ENCODE assay signal across 22 cellular contexts in the genomic region with DNA sequence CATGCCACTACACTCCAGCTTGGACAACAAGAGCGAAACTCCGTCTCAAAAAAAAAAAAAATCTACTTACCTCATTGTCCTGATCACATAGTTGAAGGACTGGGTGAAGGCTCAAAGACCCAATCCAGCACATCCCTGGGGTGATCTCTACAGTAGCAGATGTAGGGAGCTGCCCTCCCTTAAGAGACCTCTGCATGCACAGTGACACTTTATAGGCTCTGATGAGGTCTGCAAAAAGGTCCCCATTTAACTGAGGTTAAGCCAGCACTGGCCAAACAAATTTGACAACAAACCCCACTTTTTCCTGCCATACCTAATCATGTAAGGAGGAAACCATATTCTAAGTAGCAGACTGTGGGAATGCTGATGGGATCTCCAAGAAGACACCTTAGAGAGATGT. TPM values are rescaled to one million over a fixed set of nuclear protein-coding genes. Genes with fewer than 3 reads are reported as not detected.
"Had no signal": no experiment of that assay in that cellular context is flagged by ENCODE, and none has a peak within 500 bp of the region (broad histone marks: within the 10 kb centered on the region; RNA-seq: fewer than 3 reads in every experiment).

No MANE protein-coding gene starts in this region.

- H3K4me3 ChIP-seq: breast epithelium had no signal

- H3K36me3 Mint-ChIP-seq: activated naive CD8-positive, alpha-beta T cell treated with anti-CD3 and anti-CD28 coated beads, Interleukin-2, amount 10 ng/mL, durations not matched to agents 7 days and 5 days had no signal

- H3K4me3 Mint-ChIP-seq: activated CD4-positive, alpha-beta memory T cell treated with anti-CD3 and anti-CD28 coated beads, Interleukin-2, amount 10 ng/mL, durations not matched to agents 7 days and 5 days; activated CD4-positive, alpha-beta T cell treated with anti-CD3 and anti-CD28 coated beads, Interleukin-2, amount 10 ng/mL, durations not matched to agents 7 days and 5 days; activated naive CD8-positive, alpha-beta T cell treated with anti-CD3 and anti-CD28 coated beads, Interleukin-2, amount 10 ng/mL, durations not matched to agents 7 days and 5 days; activated T-cell treated with anti-CD3 and anti-CD28 coated beads, Interleukin-2, amount 50 U/mL, for 72 hours; T-helper 1 cell treated with Interleukin-12 subunit alpha and Interleukin-12 subunit beta and Interleukin-4 antibody, amounts not matched to agents 30 μg/mL and 1 μg/mL, for 36 hours had no signal

- H3K27ac ChIP-seq: breast epithelium had no signal

- H3K4me1 Mint-ChIP-seq: activated CD4-positive, alpha-beta memory T cell treated with anti-CD3 and anti-CD28 coated beads, Interleukin-2, amount 10 ng/mL, durations not matched to agents 7 days and 5 days; activated CD4-positive, alpha-beta T cell treated with anti-CD3 and anti-CD28 coated beads, Interleukin-2, amount 10 ng/mL, durations not matched to agents 7 days and 5 days; activated naive CD8-positive, alpha-beta T cell treated with anti-CD3 and anti-CD28 coated beads, Interleukin-2, amount 10 ng/mL, durations not matched to agents 7 days and 5 days had no signal

- H3K36me3 ChIP-seq: breast epithelium had no signal

- DNase-seq: activated CD4-positive, alpha-beta memory T cell treated with anti-CD3 and anti-CD28 coated beads, Interleukin-2, amount 10 ng/mL, durations not matched to agents 7 days and 5 days; activated CD4-positive, alpha-beta T cell treated with anti-CD3 and anti-CD28 coated beads, Interleukin-2, amount 10 ng/mL, durations not matched to agents 7 days and 5 days; activated CD4-positive, CD25-positive, alpha-beta regulatory T cell; activated CD8-positive, alpha-beta memory T cell treated with anti-CD3 and anti-CD28 coated beads, Interleukin-2, amount 50 U/mL, for 4 hours; activated gamma-delta T cell treated with Interleukin-2 at 50 U/mL for 16 hours; activated naive CD4-positive, alpha-beta T cell treated with anti-CD3 and anti-CD28 coated beads, Interleukin-2, amount 50 U/mL, for 16 hours; activated naive CD8-positive, alpha-beta T cell treated with anti-CD3 and anti-CD28 coated beads, Interleukin-2, amount 10 ng/mL, durations not matched to agents 7 days and 5 days; activated T-cell treated with anti-CD3 and anti-CD28 coated beads, Interleukin-2, amount 50 U/mL, for 72 hours; aorta; central memory CD4-positive, alpha-beta T cell; MM.1S; NCI-H1105; NCI-H1436; NCI-H1694 treated with DMSO at 0.1 percent for 48 hours; NCI-H2029 treated with DMSO at 0.1 percent for 48 hours; NCI-H345; NK-92 treated with Interleukin-12 subunit alpha and Interleukin-12 subunit beta, amount 100 ng/mL, for 24 hours; PC-3 had no signal

- H3K27ac Mint-ChIP-seq: activated CD4-positive, alpha-beta memory T cell treated with anti-CD3 and anti-CD28 coated beads, Interleukin-2, amount 10 ng/mL, durations not matched to agents 7 days and 5 days; activated CD4-positive, alpha-beta T cell treated with anti-CD3 and anti-CD28 coated beads, Interleukin-2, amount 10 ng/mL, durations not matched to agents 7 days and 5 days; activated naive CD8-positive, alpha-beta T cell treated with anti-CD3 and anti-CD28 coated beads, Interleukin-2, amount 10 ng/mL, durations not matched to agents 7 days and 5 days; activated T-cell treated with anti-CD3 and anti-CD28 coated beads, Interleukin-2, amount 50 U/mL, for 72 hours; activated T-helper 2 cell treated with anti-CD3 and anti-CD28 coated beads, Interferon-gamma antibody, Interleukin-2, Interleukin-4, amounts not matched to agents 10 μg/mL and 5 μg/mL and 100 μg/mL, durations not matched to agents 14 hours and 24 hours and 36 hours; T-helper 1 cell treated with Interleukin-12 subunit alpha and Interleukin-12 subunit beta and Interleukin-4 antibody, amounts not matched to agents 30 μg/mL and 1 μg/mL, for 36 hours had no signal

- H3K4me1 ChIP-seq: breast epithelium had no signal

- ATAC-seq: activated T-cell treated with anti-CD3 and anti-CD28 coated beads, Interleukin-2, amount 50 U/mL, for 72 hours; PC-3 had no signal

- H3K27me3 ChIP-seq: breast epithelium had no signal

- H3K9me3 ChIP-seq: breast epithelium had no signal

- FAIRE-seq: TTC549 had no signal

- H3K9me3 Mint-ChIP-seq: activated CD4-positive, alpha-beta memory T cell treated with anti-CD3 and anti-CD28 coated beads, Interleukin-2, amount 10 ng/mL, durations not matched to agents 7 days and 5 days; activated CD4-positive, alpha-beta T cell treated with anti-CD3 and anti-CD28 coated beads, Interleukin-2, amount 10 ng/mL, durations not matched to agents 7 days and 5 days; activated naive CD8-positive, alpha-beta T cell treated with anti-CD3 and anti-CD28 coated beads, Interleukin-2, amount 10 ng/mL, durations not matched to agents 7 days and 5 days; activated T-cell treated with anti-CD3 and anti-CD28 coated beads, Interleukin-2, amount 50 U/mL, for 72 hours; activated T-helper 2 cell treated with anti-CD3 and anti-CD28 coated beads, Interferon-gamma antibody, Interleukin-2, Interleukin-4, amounts not matched to agents 10 μg/mL and 5 μg/mL and 100 μg/mL, durations not matched to agents 14 hours and 24 hours and 36 hours; T-helper 1 cell treated with Interleukin-12 subunit alpha and Interleukin-12 subunit beta and Interleukin-4 antibody, amounts not matched to agents 30 μg/mL and 1 μg/mL, for 36 hours had no signal

RNA-seq across cellular contexts. Expression of gene SPATA12, which starts 31.1 kb away (rescaled TPM):
- total RNA-seq: activated CD4-positive, alpha-beta memory T cell treated with anti-CD3 and anti-CD28 coated beads, Interleukin-2, amount 10 ng/mL, durations not matched to agents 7 days and 5 days; activated CD4-positive, alpha-beta T cell treated with anti-CD3 and anti-CD28 coated beads, Interleukin-2, amount 10 ng/mL, durations not matched to agents 7 days and 5 days; activated naive CD8-positive, alpha-beta T cell treated with anti-CD3 and anti-CD28 coated beads, Interleukin-2, amount 10 ng/mL, durations not matched to agents 7 days and 5 days; activated T-cell treated with anti-CD3 and anti-CD28 coated beads, Interleukin-2, amount 50 U/mL, for 72 hours; activated T-helper 2 cell treated with anti-CD3 and anti-CD28 coated beads, Interferon-gamma antibody, Interleukin-2, Interleukin-4, amounts not matched to agents 10 μg/mL and 5 μg/mL and 100 μg/mL, durations not matched to agents 14 hours and 24 hours and 36 hours; aorta had no signal
- polyA plus RNA-seq: aorta had no signal
